ENCODE assay signal across 1 cellular context in genomic region chr16:27311897-27312303, GRCh38.
TF ChIP-seq lines count a peak whose summit lies in the region.

No MANE protein-coding gene starts in this region.

TF ChIP-seq in K562, 482 proteins besides CTCF, POLR2A, EP300 and RAD21:
- TF ChIP-seq, protein P1, sequence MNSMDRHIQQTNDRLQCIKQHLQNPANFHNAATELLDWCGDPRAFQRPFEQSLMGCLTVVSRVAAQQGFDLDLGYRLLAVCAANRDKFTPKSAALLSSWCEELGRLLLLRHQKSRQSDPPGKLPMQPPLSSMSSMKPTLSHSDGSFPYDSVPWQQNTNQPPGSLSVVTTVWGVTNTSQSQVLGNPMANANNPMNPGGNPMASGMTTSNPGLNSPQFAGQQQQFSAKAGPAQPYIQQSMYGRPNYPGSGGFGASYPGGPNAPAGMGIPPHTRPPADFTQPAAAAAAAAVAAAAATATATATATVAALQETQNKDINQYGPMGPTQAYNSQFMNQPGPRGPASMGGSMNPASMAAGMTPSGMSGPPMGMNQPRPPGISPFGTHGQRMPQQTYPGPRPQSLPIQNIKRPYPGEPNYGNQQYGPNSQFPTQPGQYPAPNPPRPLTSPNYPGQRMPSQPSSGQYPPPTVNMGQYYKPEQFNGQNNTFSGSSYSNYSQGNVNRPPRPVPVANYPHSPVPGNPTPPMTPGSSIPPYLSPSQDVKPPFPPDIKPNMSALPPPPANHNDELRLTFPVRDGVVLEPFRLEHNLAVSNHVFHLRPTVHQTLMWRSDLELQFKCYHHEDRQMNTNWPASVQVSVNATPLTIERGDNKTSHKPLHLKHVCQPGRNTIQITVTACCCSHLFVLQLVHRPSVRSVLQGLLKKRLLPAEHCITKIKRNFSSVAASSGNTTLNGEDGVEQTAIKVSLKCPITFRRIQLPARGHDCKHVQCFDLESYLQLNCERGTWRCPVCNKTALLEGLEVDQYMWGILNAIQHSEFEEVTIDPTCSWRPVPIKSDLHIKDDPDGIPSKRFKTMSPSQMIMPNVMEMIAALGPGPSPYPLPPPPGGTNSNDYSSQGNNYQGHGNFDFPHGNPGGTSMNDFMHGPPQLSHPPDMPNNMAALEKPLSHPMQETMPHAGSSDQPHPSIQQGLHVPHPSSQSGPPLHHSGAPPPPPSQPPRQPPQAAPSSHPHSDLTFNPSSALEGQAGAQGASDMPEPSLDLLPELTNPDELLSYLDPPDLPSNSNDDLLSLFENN (IDR thresholded peaks at IDR 0.05; ENCODE audit: low read depth in 2 of 2, low read length in 2 of 2): no peak
- TF ChIP-seq EGR1 (conservative IDR thresholded peaks at IDR 0.05) (peak; percentile 16; the same call in 1 of the 2 replicates), ZKSCAN1 (IDR thresholded peaks at IDR 0.05; ENCODE audit: low read depth, low read length) (peak; percentile 75), ZFP36 (IDR thresholded peaks at IDR 0.05; ENCODE audit: low read depth, low read length, partially characterized antibody) (peak; percentile 85)
